ENCODE assay signal across 8 cellular contexts in genomic region chr16:2025878-2026460, GRCh38. TPM values are rescaled to one million over a fixed set of nuclear protein-coding genes. Genes with fewer than 3 reads are reported as not detected.
A peak's percentile ranks its signal among the peaks of the same experiment; 100 is the strongest.
DNase-seq lines count a peak whose midpoint lies in the region; ATAC-seq and TF ChIP-seq lines count a peak whose summit lies in the region.

No MANE protein-coding gene starts in this region.

- DNase-seq in activated CD4-positive, alpha-beta T cell treated with anti-CD3 and anti-CD28 coated beads for 36 hours = no peak
- DNase-seq in activated CD4-positive, alpha-beta T cell treated with anti-CD3 and anti-CD28 coated beads, Interleukin-2, amount 50 U/mL, for 4 hours = no peak
- no peak for DNase-seq in activated T-helper 1 cell treated with anti-CD3 and anti-CD28 coated beads, Interleukin-12 subunit alpha, Interleukin-12 subunit beta, Interleukin-2, Interleukin-4 antibody, amounts not matched to agents 30 ng/mL and 10 ng/mL and 1 ng/mL, durations not matched to agents 14 hours and 24 hours and 36 hours (ENCODE audit: low spot score)
- DNase-seq in right lobe of liver = peak in 1 of 3 donors; percentile 27
- DNase-seq in GM13977 (ENCODE audit: low spot score) = no peak
- no peak for DNase-seq in DMS 273 (lab: John Stamatoyannopoulos, UW; ENCODE audit: unreplicated experiment)

- H3K9ac ChIP-seq in stomach smooth muscle (ENCODE audit: low read length in 2 of 2) = peak overlapping the region; percentile 39 to 60

- H3K27me3 ChIP-seq in right lobe of liver = no peaks in the 10 kb centered on the region
- H3K27me3 ChIP-seq in stomach smooth muscle (ENCODE audit: control insufficient read depth in 1 of 2, insufficient read depth in 2 of 2, low read length in 2 of 2) = peaks cover 4 to 5% of the 10 kb centered on the region in 2 donors

- H3K9me3 ChIP-seq in right lobe of liver (no peaks in the 10 kb centered on the region), stomach smooth muscle (ENCODE audit: control insufficient read depth in 2 of 2, low read length in 2 of 2) (no peaks in the 10 kb centered on the region)

- POLR2A ChIA-PET in activated CD4-positive, alpha-beta T cell treated with anti-CD3 and anti-CD28 coated beads for 36 hours (lab: Charles Lee) = no interaction called here

- H3K27ac ChIP-seq in right lobe of liver (peak overlapping the region; percentile 46 to 60 (median 53)), stomach smooth muscle (ENCODE audit: low read length) (peak overlapping the region; percentile 31)

- CTCF ChIA-PET in activated CD4-positive, alpha-beta T cell treated with anti-CD3 and anti-CD28 coated beads for 36 hours (lab: Charles Lee) = no interaction called here

- no peak overlapping the region for H3K27ac Mint-ChIP-seq in activated CD4-positive, alpha-beta T cell treated with anti-CD3 and anti-CD28 coated beads for 36 hours
- no peak overlapping the region for H3K27ac Mint-ChIP-seq in activated T-helper 1 cell treated with anti-CD3 and anti-CD28 coated beads, Interleukin-12 subunit alpha, Interleukin-12 subunit beta, Interleukin-2, Interleukin-4 antibody, amounts not matched to agents 30 ng/mL and 10 ng/mL and 1 ng/mL, durations not matched to agents 14 hours and 24 hours and 36 hours

- in situ Hi-C loops in GM13977 (cut with MboI; ENCODE audit: low pct_unique_long_range_greater_than_20kb, low sequenced_read_pairs, unreplicated experiment) = no loop called here

- H3K4me1 ChIP-seq in right lobe of liver (peaks cover 0 to 47% (median 20%) of the 10 kb centered on the region in 4 donors), stomach smooth muscle (ENCODE audit: control insufficient read depth, insufficient read depth, low read length) (peaks cover 48% of the 10 kb centered on the region)

- no peaks in the 10 kb centered on the region for H3K36me3 Mint-ChIP-seq in activated CD4-positive, alpha-beta T cell treated with anti-CD3 and anti-CD28 coated beads for 36 hours (ENCODE audit: low read depth)
- H3K36me3 Mint-ChIP-seq in activated T-helper 1 cell treated with anti-CD3 and anti-CD28 coated beads, Interleukin-12 subunit alpha, Interleukin-12 subunit beta, Interleukin-2, Interleukin-4 antibody, amounts not matched to agents 30 ng/mL and 10 ng/mL and 1 ng/mL, durations not matched to agents 14 hours and 24 hours and 36 hours (ENCODE audit: low read depth) = no peaks in the 10 kb centered on the region

- TF ChIP-seq CTCF in right lobe of liver (IDR thresholded peaks at IDR 0.05) = no peak
- no peak for TF ChIP-seq CTCF in GM13977 (IDR thresholded peaks at IDR 0.05; ENCODE audit: extremely low read depth, insufficient read depth, missing control alignments)

- no peak for ATAC-seq in activated CD4-positive, alpha-beta T cell treated with anti-CD3 and anti-CD28 coated beads for 36 hours
- no peak for ATAC-seq in right lobe of liver
- no peak for ATAC-seq in esophagus mucosa

- peaks cover 17% of the 10 kb centered on the region for H3K27me3 Mint-ChIP-seq in activated CD4-positive, alpha-beta T cell treated with anti-CD3 and anti-CD28 coated beads for 36 hours
- H3K27me3 Mint-ChIP-seq in activated T-helper 1 cell treated with anti-CD3 and anti-CD28 coated beads, Interleukin-12 subunit alpha, Interleukin-12 subunit beta, Interleukin-2, Interleukin-4 antibody, amounts not matched to agents 30 ng/mL and 10 ng/mL and 1 ng/mL, durations not matched to agents 14 hours and 24 hours and 36 hours (ENCODE audit: insufficient read depth) = peaks cover 28% of the 10 kb centered on the region

- no peak for TF ChIP-seq POLR2A in right lobe of liver (IDR thresholded peaks at IDR 0.05)

- peaks cover 10% of the 10 kb centered on the region for H3K4me1 Mint-ChIP-seq in activated CD4-positive, alpha-beta T cell treated with anti-CD3 and anti-CD28 coated beads for 36 hours
- peaks cover 12% of the 10 kb centered on the region for H3K4me1 Mint-ChIP-seq in activated T-helper 1 cell treated with anti-CD3 and anti-CD28 coated beads, Interleukin-12 subunit alpha, Interleukin-12 subunit beta, Interleukin-2, Interleukin-4 antibody, amounts not matched to agents 30 ng/mL and 10 ng/mL and 1 ng/mL, durations not matched to agents 14 hours and 24 hours and 36 hours (ENCODE audit: low read depth)

- H3K36me3 ChIP-seq in right lobe of liver (peaks cover 0 to 13% (median 0%) of the 10 kb centered on the region in 4 donors), stomach smooth muscle (ENCODE audit: control insufficient read depth in 2 of 2, insufficient read depth in 2 of 2, low read length in 2 of 2) (peaks cover 0 to 4% of the 10 kb centered on the region in 2 donors)

- no peaks in the 10 kb centered on the region for H3K9me3 Mint-ChIP-seq in activated CD4-positive, alpha-beta T cell treated with anti-CD3 and anti-CD28 coated beads for 36 hours (ENCODE audit: low read depth)
- no peaks in the 10 kb centered on the region for H3K9me3 Mint-ChIP-seq in activated T-helper 1 cell treated with anti-CD3 and anti-CD28 coated beads, Interleukin-12 subunit alpha, Interleukin-12 subunit beta, Interleukin-2, Interleukin-4 antibody, amounts not matched to agents 30 ng/mL and 10 ng/mL and 1 ng/mL, durations not matched to agents 14 hours and 24 hours and 36 hours

- 20% methylated on average over 1 of the region's 16 CpGs for WGBS in right lobe of liver (ENCODE audit: insufficient coverage, low coverage, low lambda C conversion rate, missing lambda C conversion rate)

- H3K4me3 Mint-ChIP-seq in activated CD4-positive, alpha-beta T cell treated with anti-CD3 and anti-CD28 coated beads for 36 hours = peak overlapping the region; percentile 29
- H3K4me3 Mint-ChIP-seq in activated T-helper 1 cell treated with anti-CD3 and anti-CD28 coated beads, Interleukin-12 subunit alpha, Interleukin-12 subunit beta, Interleukin-2, Interleukin-4 antibody, amounts not matched to agents 30 ng/mL and 10 ng/mL and 1 ng/mL, durations not matched to agents 14 hours and 24 hours and 36 hours = peak overlapping the region; percentile 61

- H3K4me3 ChIP-seq in right lobe of liver (peak overlapping the region; percentile 36 to 85 (median 42)), stomach smooth muscle (ENCODE audit: low read length in 2 of 2) (peak overlapping the region in 1 of 2 donors; percentile 65)

- intact Hi-C loops in activated CD4-positive, alpha-beta T cell treated with anti-CD3 and anti-CD28 coated beads for 36 hours (cut with DNase I, micrococcal nuclease) = loop anchor here in 1 of 2 experiments (10.0 kb wide), 1 partner anchor 459 kb away; no protein-coding TSS in a partner anchor
- intact Hi-C loops in activated T-helper 1 cell treated with anti-CD3 and anti-CD28 coated beads, Interleukin-12 subunit alpha, Interleukin-12 subunit beta, Interleukin-2, Interleukin-4 antibody, amounts not matched to agents 30 ng/mL and 10 ng/mL and 1 ng/mL, durations not matched to agents 14 hours and 24 hours and 36 hours (cut with micrococcal nuclease) = loop anchor here (10.0 kb wide), 1 partner anchor 239 kb away; the partner anchor contains the start of gene RNPS1
- intact Hi-C loops in right lobe of liver (cut with DNase I) = loop anchor here in 1 of 2 donors (5.0 kb wide), 1 partner anchor 121 kb away; the partner anchor contains the start of gene RAB26

RNA-seq across cellular contexts. Expression of gene NHERF2, which starts 0.7 kb away (rescaled TPM):
- 1 to 10 TPM; 1.9 to 2.7 TPM for total RNA-seq in activated CD4-positive, alpha-beta T cell treated with anti-CD3 and anti-CD28 coated beads for 36 hours
- total RNA-seq in activated T-helper 1 cell treated with anti-CD3 and anti-CD28 coated beads, Interleukin-12 subunit alpha, Interleukin-12 subunit beta, Interleukin-2, Interleukin-4 antibody, amounts not matched to agents 30 ng/mL and 10 ng/mL and 1 ng/mL, durations not matched to agents 14 hours and 24 hours and 36 hours = 2.2 and 2.5 TPM in 2 replicates
- total RNA-seq in right lobe of liver (100 to 1,000 TPM; 129 to 284 (median 186) TPM), esophagus mucosa (21.6 TPM)

RNA-seq across cellular contexts. Expression of gene NPW, which starts 6.4 kb away (rescaled TPM):
- 1 to 10 TPM; 2.0 to 2.8 TPM for total RNA-seq in activated CD4-positive, alpha-beta T cell treated with anti-CD3 and anti-CD28 coated beads for 36 hours
- 3.6 and 3.9 TPM in 2 replicates for total RNA-seq in activated T-helper 1 cell treated with anti-CD3 and anti-CD28 coated beads, Interleukin-12 subunit alpha, Interleukin-12 subunit beta, Interleukin-2, Interleukin-4 antibody, amounts not matched to agents 30 ng/mL and 10 ng/mL and 1 ng/mL, durations not matched to agents 14 hours and 24 hours and 36 hours
- 10 to 100 TPM in 2 of 6 experiments, 1 to 10 TPM in 4; 2.7 to 12.3 (median 8.2) TPM for total RNA-seq in right lobe of liver
- 0.80 TPM for total RNA-seq in esophagus mucosa

RNA-seq across cellular contexts. Expression of gene ZNF598, which starts 16.3 kb away (rescaled TPM):
- 10 to 100 TPM; 64.6 to 69.8 TPM for total RNA-seq in activated CD4-positive, alpha-beta T cell treated with anti-CD3 and anti-CD28 coated beads for 36 hours
- total RNA-seq in activated T-helper 1 cell treated with anti-CD3 and anti-CD28 coated beads, Interleukin-12 subunit alpha, Interleukin-12 subunit beta, Interleukin-2, Interleukin-4 antibody, amounts not matched to agents 30 ng/mL and 10 ng/mL and 1 ng/mL, durations not matched to agents 14 hours and 24 hours and 36 hours = 100 and 105 TPM in 2 replicates
- total RNA-seq in right lobe of liver (10 to 100 TPM; 21.6 to 46.4 (median 25.0) TPM), esophagus mucosa (41.0 TPM)

RNA-seq across cellular contexts. Expression of gene NTHL1, which starts 21.7 kb away (rescaled TPM):
- total RNA-seq in activated CD4-positive, alpha-beta T cell treated with anti-CD3 and anti-CD28 coated beads for 36 hours = 10 to 100 TPM; 22.6 to 26.1 TPM
- 50.0 and 52.7 TPM in 2 replicates for total RNA-seq in activated T-helper 1 cell treated with anti-CD3 and anti-CD28 coated beads, Interleukin-12 subunit alpha, Interleukin-12 subunit beta, Interleukin-2, Interleukin-4 antibody, amounts not matched to agents 30 ng/mL and 10 ng/mL and 1 ng/mL, durations not matched to agents 14 hours and 24 hours and 36 hours
- total RNA-seq in right lobe of liver (100 to 1,000 TPM in 1 of 6 experiments, 10 to 100 TPM in 5; 12.0 to 127 (median 42.6) TPM), esophagus mucosa (15.8 TPM)

RNA-seq across cellular contexts. Expression of gene TSC2, which starts 21.8 kb away (rescaled TPM):
- 10 to 100 TPM; 49.6 to 72.9 TPM for total RNA-seq in activated CD4-positive, alpha-beta T cell treated with anti-CD3 and anti-CD28 coated beads for 36 hours
- 96.4 and 111 TPM in 2 replicates for total RNA-seq in activated T-helper 1 cell treated with anti-CD3 and anti-CD28 coated beads, Interleukin-12 subunit alpha, Interleukin-12 subunit beta, Interleukin-2, Interleukin-4 antibody, amounts not matched to agents 30 ng/mL and 10 ng/mL and 1 ng/mL, durations not matched to agents 14 hours and 24 hours and 36 hours
- total RNA-seq in right lobe of liver (100 to 1,000 TPM in 1 of 6 experiments, 10 to 100 TPM in 5; 25.7 to 124 (median 59.4) TPM), esophagus mucosa (49.5 TPM)
